10 cellular contexts compared by ENCODE assay signal in the genomic region with DNA sequence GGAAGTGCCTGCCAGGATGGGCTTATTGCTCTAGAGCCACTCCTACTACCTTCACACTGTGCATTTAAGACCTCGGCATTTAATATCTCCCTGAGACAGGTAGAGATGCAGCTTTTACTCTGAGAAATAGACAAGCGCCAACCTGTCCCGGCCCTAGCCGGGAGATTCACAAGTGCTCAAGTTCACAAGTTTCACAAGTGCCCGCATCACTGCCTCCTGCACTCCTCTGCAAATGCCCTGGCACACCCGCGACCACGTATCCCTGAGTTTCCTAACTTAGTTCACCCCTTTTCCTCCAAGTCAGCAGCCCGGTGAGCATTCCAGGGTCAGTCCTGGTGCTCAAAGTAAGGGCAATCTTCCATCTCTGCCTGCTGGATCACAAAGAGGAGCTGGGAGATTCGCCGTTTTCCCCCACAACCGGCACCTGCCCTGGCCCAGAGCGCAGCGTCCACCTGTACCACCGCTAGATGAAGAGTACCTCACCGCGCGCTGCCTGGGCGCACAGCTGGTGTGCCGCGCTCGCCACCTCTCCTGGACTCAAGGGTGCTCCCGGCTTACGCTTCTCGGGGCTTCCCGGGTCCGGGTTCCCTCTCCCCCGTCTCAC. TPM values are rescaled to one million over a fixed set of nuclear protein-coding genes. Genes with fewer than 3 reads are reported as not detected.
DNase-seq lines count a peak whose midpoint lies in the region; ATAC-seq and TF ChIP-seq lines count a peak whose summit lies in the region.
"Had no signal": no experiment of that assay in that cellular context is flagged by ENCODE, and none has a peak within 500 bp of the region (broad histone marks: within the 10 kb centered on the region; RNA-seq: fewer than 3 reads in every experiment).

No MANE protein-coding gene starts in this region.

- CTCF ChIA-PET in AG04450 (lab: Charles Lee): no interaction called here

- no peak overlapping the region for H3K27ac Mint-ChIP-seq in naive thymus-derived CD8-positive, alpha-beta T cell

- H3K27me3 ChIP-seq in AG04450 (ENCODE audit: control insufficient read depth, insufficient read depth, low read length): no peaks in the 10 kb centered on the region
- H3K27me3 ChIP-seq in fibroblast of lung (ENCODE audit: control insufficient read depth, insufficient read depth, low read length): peaks cover 19% of the 10 kb centered on the region

- no peak for TF ChIP-seq CTCF in AG04450 (IDR thresholded peaks at IDR 0.05; ENCODE audit: low read depth, low read length)
- TF ChIP-seq CTCF in fibroblast of lung (conservative IDR thresholded peaks at IDR 0.05 in 1 of 2, IDR thresholded peaks at IDR 0.05 in 1 of 2; ENCODE audit: low read depth in 1 of 2, low read length in 2 of 2): no peak

- H3K27me3 Mint-ChIP-seq in naive thymus-derived CD8-positive, alpha-beta T cell: peaks cover 35 to 73% (median 63%) of the 10 kb centered on the region in 5 donors

- DNase-seq in AG04450 (ENCODE audit: low read depth, low spot score) (no peak), NCI-H1105 treated with DMSO at 0.1 percent for 48 hours (lab: John Stamatoyannopoulos, UW) (peak; percentile 48), fibroblast of lung (ENCODE audit: low read depth in 2 of 2) (peak; percentile 10 to 31), CD1c-positive myeloid dendritic cell (ENCODE audit: extremely low spot score) (no peak)
- DNase-seq in naive thymus-derived CD8-positive, alpha-beta T cell: no peak
- DNase-seq: stimulated activated CD8-positive, alpha-beta memory T cell treated with anti-CD3 and anti-CD28 coated beads, Interleukin-4, amount 100 ng/mL, for 48 hours; SW 1271 had no signal

- no peak overlapping the region for H3K9ac ChIP-seq in fibroblast of lung (ENCODE audit: insufficient read depth, low read length)

- peak overlapping the region; percentile 46 for H2AFZ ChIP-seq in fibroblast of lung (ENCODE audit: low read length)

- no peaks in the 10 kb centered on the region for H3K9me3 ChIP-seq in AG04450 (ENCODE audit: control insufficient read depth, insufficient read depth, low read length)
- H3K9me3 ChIP-seq in fibroblast of lung (ENCODE audit: control insufficient read depth, insufficient read depth, low read depth, low read length): no peaks in the 10 kb centered on the region

- H3K27ac ChIP-seq in AG04450 (ENCODE audit: low read depth, low read length) (no peak overlapping the region), fibroblast of lung (ENCODE audit: insufficient read depth, low read length) (no peak overlapping the region)

- no peak for ATAC-seq in naive thymus-derived CD8-positive, alpha-beta T cell
- ATAC-seq in activated CD4-positive, CD25-positive, alpha-beta regulatory T cell treated with anti-CD3 and anti-CD28 coated beads, Interleukin-2, amount 50 U/mL, for 24 hours: no peak
- no peak for ATAC-seq in HG02610 (IDR thresholded peaks at IDR 0.05; ENCODE audit: unreplicated experiment)
- ATAC-seq in GM18870 (IDR thresholded peaks at IDR 0.05; ENCODE audit: unreplicated experiment): no peak

- H3K4me3 ChIP-seq in AG04450 (ENCODE audit: low read depth, low read length) (peak overlapping the region; percentile 55), fibroblast of lung (replicated peaks in 1 of 4; ENCODE audit: control extremely low read depth in 1 of 4, insufficient read depth in 1 of 4, low read depth in 3 of 4, low read length in 4 of 4) (peak overlapping the region; percentile 43 to 54 (median 52))

- H3K36me3 ChIP-seq in fibroblast of lung (ENCODE audit: control insufficient read depth, insufficient read depth, low read length): no peaks in the 10 kb centered on the region

- no peaks in the 10 kb centered on the region for H3K36me3 Mint-ChIP-seq in naive thymus-derived CD8-positive, alpha-beta T cell

- peaks cover 2% of the 10 kb centered on the region for H3K4me1 ChIP-seq in fibroblast of lung (ENCODE audit: control insufficient read depth, extremely low read depth, insufficient read depth, low read length)

- H3K4me1 Mint-ChIP-seq in naive thymus-derived CD8-positive, alpha-beta T cell: peaks cover 12 to 20% (median 15%) of the 10 kb centered on the region in 4 donors

- H4K20me1 ChIP-seq in fibroblast of lung (ENCODE audit: control insufficient read depth, extremely low read depth, insufficient read depth, low read length): no peaks in the 10 kb centered on the region

- peak overlapping the region; percentile 91 for H3K4me2 ChIP-seq in fibroblast of lung (ENCODE audit: extremely low read depth, insufficient read depth, low read length)

- peak overlapping the region in 8 of 10 donors; percentile 40 to 83 (median 62) for H3K4me3 Mint-ChIP-seq in naive thymus-derived CD8-positive, alpha-beta T cell

- H3K9me3 Mint-ChIP-seq in naive thymus-derived CD8-positive, alpha-beta T cell: peaks cover 0 to 2% (median 0%) of the 10 kb centered on the region in 9 donors

- H3K79me2 ChIP-seq in fibroblast of lung (ENCODE audit: control insufficient read depth, insufficient read depth, low read length): no peaks in the 10 kb centered on the region

- POLR2A ChIA-PET in AG04450 (lab: Yijun Ruan, JAX): no interaction called here
- POLR2A ChIA-PET in naive thymus-derived CD8-positive, alpha-beta T cell (lab: Charles Lee): no interaction called here

RNA-seq across cellular contexts. Expression of gene SLC38A4, which starts 5.0 kb away (rescaled TPM):
- polyA plus RNA-seq in AG04450 (2011; rRNA removed): 7.5 and 12.0 TPM in 2 replicates
- 2.8 and 5.2 TPM in 2 replicates for polyA minus RNA-seq in AG04450 (2011; rRNA and poly(A)+ RNA removed)
- total RNA-seq in fibroblast of lung: 1.8 and 6.1 TPM in 2 replicates
- polyA plus RNA-seq in fibroblast of lung: 2.8 and 5.5 TPM in 2 replicates
- 1.2 and 2.8 TPM in 2 replicates for polyA plus RNA-seq in fibroblast of lung (2012)
- 1.8 and 3.2 TPM in 2 replicates for polyA minus RNA-seq in fibroblast of lung (ENCODE audit: low replicate concordance)
- total RNA-seq in naive thymus-derived CD8-positive, alpha-beta T cell: not detected
- not detected for polyA plus RNA-seq in naive thymus-derived CD8-positive, alpha-beta T cell

Comparison
In these comparisons a context has a peak if more than half of its experiments do, and no peak if none do; other contexts are left out.
1. DNase-seq: peak in NCI-H1105 treated with DMSO at 0.1 percent for 48 hours (single experiment) and fibroblast of lung (2 of 2); none in AG04450 (single experiment), naive thymus-derived CD8-positive, alpha-beta T cell (0 of 10) and CD1c-positive myeloid dendritic cell (single experiment).